ENCODE assay signal across 16 cellular contexts in the genomic region with DNA sequence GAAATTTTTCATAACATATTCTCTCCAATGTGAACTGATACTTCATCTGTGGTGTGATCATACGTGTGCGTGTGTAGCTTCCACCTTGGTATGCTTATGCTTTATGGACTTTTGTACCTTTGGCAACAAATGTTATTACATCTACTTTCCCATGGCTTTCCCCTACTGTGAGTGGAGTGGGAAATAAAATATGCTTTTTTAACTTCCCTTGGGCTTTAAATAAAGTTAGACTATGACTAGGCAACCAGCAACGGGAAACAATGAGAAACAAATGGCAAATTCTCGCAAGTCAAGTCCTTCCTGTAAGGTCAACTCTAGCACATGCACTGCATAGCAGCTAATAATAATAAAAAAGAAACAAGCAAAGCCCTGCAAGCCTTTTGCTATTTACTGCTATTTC.
"Had no signal": no experiment of that assay in that cellular context is flagged by ENCODE, and none has a peak within 500 bp of the region (broad histone marks: within the 10 kb centered on the region; RNA-seq: fewer than 3 reads in every experiment).

No MANE protein-coding gene starts in this region.

- H3K27ac Mint-ChIP-seq: activated B cell treated with CpG ODN at 0.5 μM for 24 hours; activated CD4-positive, alpha-beta T cell treated with anti-CD3 and anti-CD28 coated beads, Interleukin-2, amount 10 ng/mL, durations not matched to agents 7 days and 5 days; activated naive CD4-positive, alpha-beta T cell treated with anti-CD3 and anti-CD28 coated beads, Interleukin-2, amount 10 ng/mL, durations not matched to agents 7 days and 5 days; activated T-helper 2 cell treated with anti-CD3 and anti-CD28 coated beads, Interferon-gamma antibody, Interleukin-2, Interleukin-4, amounts not matched to agents 10 μg/mL and 5 μg/mL and 100 μg/mL, durations not matched to agents 14 hours and 24 hours and 36 hours; immature natural killer cell; progenitor cell of endocrine pancreas; T-helper 17 cell had no signal

- H3K9me3 ChIP-seq: adrenal gland, breast epithelium, lower lobe of right lung, thyroid gland had no signal

- H3K4me3 Mint-ChIP-seq: activated B cell treated with CpG ODN at 0.5 μM for 24 hours; activated CD4-positive, alpha-beta T cell treated with anti-CD3 and anti-CD28 coated beads, Interleukin-2, amount 10 ng/mL, durations not matched to agents 7 days and 5 days; activated naive CD4-positive, alpha-beta T cell treated with anti-CD3 and anti-CD28 coated beads, Interleukin-2, amount 10 ng/mL, durations not matched to agents 7 days and 5 days; immature natural killer cell; T-helper 17 cell had no signal

- H3K4me3 ChIP-seq: adrenal gland, breast epithelium, lower lobe of right lung, stomach, thyroid gland had no signal

- H3K36me3 ChIP-seq: adrenal gland, breast epithelium, lower lobe of right lung, stomach, thyroid gland had no signal

- ATAC-seq: esophagus mucosa, lower lobe of right lung, SK-N-SH treated with all-trans-retinoic acid at 6 μM for 48 hours, T-helper 17 cell had no signal

- H3K27me3 ChIP-seq: adrenal gland, breast epithelium, stomach, thyroid gland had no signal

- H3K27ac ChIP-seq: adrenal gland, breast epithelium, lower lobe of right lung, stomach, thyroid gland had no signal

- H3K4me1 ChIP-seq: adrenal gland, breast epithelium, lower lobe of right lung, stomach, thyroid gland had no signal

- H3K36me3 Mint-ChIP-seq: activated naive CD4-positive, alpha-beta T cell treated with anti-CD3 and anti-CD28 coated beads, Interleukin-2, amount 10 ng/mL, durations not matched to agents 7 days and 5 days; immature natural killer cell had no signal

- H3K27me3 Mint-ChIP-seq: activated B cell treated with CpG ODN at 0.5 μM for 24 hours; activated naive CD4-positive, alpha-beta T cell treated with anti-CD3 and anti-CD28 coated beads, Interleukin-2, amount 10 ng/mL, durations not matched to agents 7 days and 5 days; progenitor cell of endocrine pancreas; T-helper 17 cell had no signal

- DNase-seq: activated B cell treated with CpG ODN at 0.5 μM for 24 hours; activated CD4-positive, alpha-beta T cell treated with anti-CD3 and anti-CD28 coated beads, Interleukin-2, amount 10 ng/mL, durations not matched to agents 7 days and 5 days; activated naive CD4-positive, alpha-beta T cell treated with anti-CD3 and anti-CD28 coated beads, Interleukin-2, amount 10 ng/mL, durations not matched to agents 7 days and 5 days; adrenal gland; immature natural killer cell; lower lobe of right lung; midbrain; stimulated activated CD4-positive, alpha-beta T cell treated with anti-CD3 and anti-CD28 coated beads, Interleukin-4, amount 100 ng/mL, for 4 hours; stomach; T-helper 17 cell; thyroid gland had no signal

- H3K9me3 Mint-ChIP-seq: activated CD4-positive, alpha-beta T cell treated with anti-CD3 and anti-CD28 coated beads, Interleukin-2, amount 10 ng/mL, durations not matched to agents 7 days and 5 days; activated naive CD4-positive, alpha-beta T cell treated with anti-CD3 and anti-CD28 coated beads, Interleukin-2, amount 10 ng/mL, durations not matched to agents 7 days and 5 days; activated T-helper 2 cell treated with anti-CD3 and anti-CD28 coated beads, Interferon-gamma antibody, Interleukin-2, Interleukin-4, amounts not matched to agents 10 μg/mL and 5 μg/mL and 100 μg/mL, durations not matched to agents 14 hours and 24 hours and 36 hours had no signal

- H3K4me1 Mint-ChIP-seq: activated B cell treated with CpG ODN at 0.5 μM for 24 hours; activated CD4-positive, alpha-beta T cell treated with anti-CD3 and anti-CD28 coated beads, Interleukin-2, amount 10 ng/mL, durations not matched to agents 7 days and 5 days; activated naive CD4-positive, alpha-beta T cell treated with anti-CD3 and anti-CD28 coated beads, Interleukin-2, amount 10 ng/mL, durations not matched to agents 7 days and 5 days; immature natural killer cell; T-helper 17 cell had no signal
